ENCODE assay signal across 28 cellular contexts in the genomic region with DNA sequence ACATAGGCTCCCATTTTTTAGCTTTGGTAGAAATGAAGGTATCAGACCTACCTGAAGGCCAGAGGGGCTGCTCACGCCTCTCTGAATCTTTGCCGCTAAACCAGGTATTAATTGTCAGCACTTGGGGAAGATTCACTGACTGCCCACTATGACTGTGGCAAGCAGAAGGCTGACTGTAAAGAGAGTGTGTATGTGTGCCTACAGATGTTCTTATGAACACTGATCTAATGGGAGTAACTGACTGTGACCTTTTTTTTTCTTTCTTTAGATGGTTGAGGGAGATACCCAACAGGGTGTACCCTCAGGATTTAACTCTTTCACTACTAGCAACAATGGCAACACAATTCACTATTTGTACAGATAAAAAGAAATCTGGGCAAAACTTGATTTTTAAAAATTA. TPM values are rescaled to one million over a fixed set of nuclear protein-coding genes. Genes with fewer than 3 reads are reported as not detected.
DNase-seq lines count a peak whose midpoint lies in the region; ATAC-seq, FAIRE-seq and TF ChIP-seq lines count a peak whose summit lies in the region.
"Had no signal": no experiment of that assay in that cellular context is flagged by ENCODE, and none has a peak within 500 bp of the region (broad histone marks: within the 10 kb centered on the region; RNA-seq: fewer than 3 reads in every experiment).

Gene RAG2, minus strand, starts transcription at position 186 of the 400 bp plus-strand sequence. CDS start 4,068 bp downstream, outside the sequence.

- H3K9me2 ChIP-seq in SK-N-SH (no peaks in the 10 kb centered on the region), OCI-LY1 (ENCODE audit: low read depth, low read length) (no peaks in the 10 kb centered on the region)

- 69% methylated on average over 2 of the region's 2 CpGs for WGBS in SK-N-SH (ENCODE audit: low lambda C conversion rate)
- 0% methylated on average over 2 of the region's 2 CpGs for WGBS in K562 (ENCODE audit: insufficient coverage, low coverage, missing lambda C conversion rate)
- 90% methylated on average over 2 of the region's 2 CpGs for WGBS in right cardiac atrium

- POLR2A ChIA-PET in SK-N-SH (lab: Yijun Ruan, JAX) = no interaction called here
- POLR2A ChIA-PET in K562 (lab: Yijun Ruan, JAX) = no interaction called here

- no peak for FAIRE-seq in K562 (lab: Jason Lieb, UNC)
- FAIRE-seq: D721Med, G401.6, GM19239, H1 had no signal

- H3K4me1 ChIP-seq in SK-N-SH (ENCODE audit: control insufficient read depth in 1 of 2, insufficient read depth in 2 of 2, low read depth in 1 of 2, low read length in 1 of 2) (peaks cover 4 to 9% of the 10 kb centered on the region in 2 experiments; a peak in 3 of 4 replicates), OCI-LY1 (ENCODE audit: insufficient read depth, low read length, severe bottlenecking) (peaks cover 66% of the 10 kb centered on the region), K562 (replicated peaks in 1 of 2; ENCODE audit: control insufficient read depth in 2 of 2, insufficient read depth in 2 of 2, low read length in 2 of 2) (no peaks in the 10 kb centered on the region), right cardiac atrium (ENCODE audit: control insufficient read depth, insufficient read depth, low read length) (no peaks in the 10 kb centered on the region)
- H3K4me1 ChIP-seq: BE2C, Peyer's patch had no signal

- peak within 1 kb of the TSS in 1 of 2 experiments; percentile 96; a peak in 2 of 4 replicates for H3K27ac ChIP-seq in SK-N-SH (ENCODE audit: low read depth in 2 of 2, low read length in 1 of 2)
- peak within 1 kb of the TSS; percentile 88 for H3K27ac ChIP-seq in OCI-LY1 (ENCODE audit: low read depth, low read length, poor library complexity, severe bottlenecking)
- no peak within 1 kb of the TSS for H3K27ac ChIP-seq in K562 (ENCODE audit: extremely low read depth, low read depth, low read length)
- no peak within 1 kb of the TSS for H3K27ac ChIP-seq in right cardiac atrium (ENCODE audit: low read length)
- H3K27ac ChIP-seq: 22Rv1, HL-60, Peyer's patch, SK-N-MC had no signal

- no peak for TF ChIP-seq POLR2A in K562 (conservative IDR thresholded peaks at IDR 0.05)

- TF ChIP-seq EP300 in SK-N-SH (IDR thresholded peaks at IDR 0.05; ENCODE audit: borderline replicate concordance in 1 of 2, low read depth in 1 of 2, low read length in 1 of 2) (peak in 1 of 2 experiments; percentile 16; a peak in 1 of 4 replicates), K562 (IDR thresholded peaks at IDR 0.05; ENCODE audit: low read length) (no peak)

- H3K4me3 ChIP-seq in SK-N-SH (ENCODE audit: low read depth in 2 of 2, low read length in 1 of 2) = peak within 1 kb of the TSS in 1 of 2 experiments; percentile 94; a peak in 2 of 4 replicates
- H3K4me3 ChIP-seq in OCI-LY1 (ENCODE audit: low read depth, low read length, poor library complexity, severe bottlenecking) = peak within 1 kb of the TSS; percentile 75
- H3K4me3 ChIP-seq in K562 = no peak within 1 kb of the TSS
- H3K4me3 ChIP-seq in right cardiac atrium (ENCODE audit: low read length) = no peak within 1 kb of the TSS
- H3K4me3 ChIP-seq: Peyer's patch, SK-N-MC had no signal

- H3K9ac ChIP-seq in SK-N-SH (no peak within 1 kb of the TSS), OCI-LY1 (ENCODE audit: low read length) (peak within 1 kb of the TSS; percentile 81), K562 (ENCODE audit: insufficient read depth in 1 of 2, low read depth in 2 of 2, low read length in 2 of 2) (no peak within 1 kb of the TSS)

- H3K79me2 ChIP-seq in SK-N-SH (ENCODE audit: insufficient read depth) (no peaks in the 10 kb centered on the region), OCI-LY1 (ENCODE audit: insufficient read depth, low read length) (peaks cover 3% of the 10 kb centered on the region; the same call in 1 of the 2 replicates), K562 (ENCODE audit: control insufficient read depth, insufficient read depth, low read length) (no peaks in the 10 kb centered on the region)

- H3K9me3 ChIP-seq in SK-N-SH (no peaks in the 10 kb centered on the region), OCI-LY1 (ENCODE audit: low read length) (no peaks in the 10 kb centered on the region), K562 (replicated peaks; ENCODE audit: control insufficient read depth, insufficient read depth, low read depth, low read length) (no peaks in the 10 kb centered on the region), right cardiac atrium (ENCODE audit: control insufficient read depth, low read length) (no peaks in the 10 kb centered on the region)
- H3K9me3 ChIP-seq: BE2C, Peyer's patch had no signal

- in situ Hi-C loops in K562 (cut with MboI) = no loop called here

- ATAC-seq in SK-N-SH treated with all-trans-retinoic acid at 6 μM for 48 hours = no peak
- no peak for ATAC-seq in K562
- ATAC-seq in right cardiac atrium = no peak
- no peak for ATAC-seq in HG02885 (IDR thresholded peaks at IDR 0.05; ENCODE audit: poor library complexity, unreplicated experiment)
- ATAC-seq in GM18517 (IDR thresholded peaks at IDR 0.05; ENCODE audit: unreplicated experiment) = no peak

- TF ChIP-seq RAD21 in SK-N-SH (IDR thresholded peaks at IDR 0.05; ENCODE audit: low read length) (no peak), K562 (CRISPR knock-in tag; conservative IDR thresholded peaks at IDR 0.05 in 1 of 2, IDR thresholded peaks at IDR 0.05 in 1 of 2) (no peak)

- no peaks in the 10 kb centered on the region for H3F3A ChIP-seq in SK-N-SH (replicated peaks; ENCODE audit: insufficient read depth)
- no peaks in the 10 kb centered on the region for H3F3A ChIP-seq in OCI-LY1 (ENCODE audit: insufficient read depth, low read length)

- no peaks in the 10 kb centered on the region for H4K20me1 ChIP-seq in SK-N-SH (ENCODE audit: insufficient read depth)
- no peaks in the 10 kb centered on the region for H4K20me1 ChIP-seq in OCI-LY1 (ENCODE audit: insufficient read depth, low read length)
- H4K20me1 ChIP-seq in K562 (replicated peaks; ENCODE audit: control insufficient read depth, insufficient read depth, low read length) = no peaks in the 10 kb centered on the region

- no peak within 1 kb of the TSS for H3K4me2 ChIP-seq in SK-N-SH
- H3K4me2 ChIP-seq in OCI-LY1 (ENCODE audit: low read length) = peak within 1 kb of the TSS; percentile 73
- no peak within 1 kb of the TSS for H3K4me2 ChIP-seq in K562 (ENCODE audit: insufficient read depth, low read length)

- H2AFZ ChIP-seq in SK-N-SH (ENCODE audit: low read depth) (no peak within 1 kb of the TSS), OCI-LY1 (ENCODE audit: low read length) (no peak within 1 kb of the TSS), K562 (ENCODE audit: low read depth, low read length) (no peak within 1 kb of the TSS)

- intact Hi-C loops in K562 (cut with micrococcal nuclease) = no loop called here
- intact Hi-C loops in right cardiac atrium (cut with DNase I) = no loop called here

- DNase-seq in SK-N-SH (peak; percentile 50), K562 (ENCODE audit: extremely low read depth in 1 of 4, low spot score in 3 of 4) (no peak), NCI-H526 treated with DMSO at 0.1 percent for 48 hours (lab: John Stamatoyannopoulos, UW) (no peak), right cardiac atrium (no peak)
- DNase-seq: BE2C; CD4-positive, CD25-positive, alpha-beta regulatory T cell; DMS53; HCEC 1CT; Kasumi-1; NCI-H2029; NCI-H446 treated with DMSO at 0.1 percent for 48 hours; NCI-H526; Peyer's patch; SHP77 treated with DMSO at 0.1 percent for 48 hours had no signal

- H3K27me3 ChIP-seq in SK-N-SH (ENCODE audit: insufficient read depth) (no peaks in the 10 kb centered on the region), OCI-LY1 (ENCODE audit: insufficient read depth, low read length) (no peaks in the 10 kb centered on the region), K562 (ENCODE audit: control insufficient read depth in 2 of 2, insufficient read depth in 2 of 2, low read length in 2 of 2) (no peaks in the 10 kb centered on the region), right cardiac atrium (ENCODE audit: control insufficient read depth, insufficient read depth) (no peaks in the 10 kb centered on the region)
- H3K27me3 ChIP-seq: BE2C, Peyer's patch had no signal

- TF ChIP-seq CTCF in SK-N-SH (IDR thresholded peaks at IDR 0.05) = no peak
- TF ChIP-seq CTCF in OCI-LY1 (IDR thresholded peaks at IDR 0.05; ENCODE audit: low read length) = no peak
- TF ChIP-seq CTCF in K562 (IDR thresholded peaks at IDR 0.05 in 2 of 3, conservative IDR thresholded peaks at IDR 0.05 in 1 of 3; ENCODE audit: insufficient read depth in 2 of 3, low read depth in 1 of 3, low read length in 3 of 3) = no peak

- BruUV-seq in K562 (replicated peaks; lab: Mats Ljungman, UMichigan) = no TSS peak

- no peaks in the 10 kb centered on the region for H3K9me1 ChIP-seq in K562 (ENCODE audit: control insufficient read depth, insufficient read depth, low read length)

- CTCF ChIA-PET in SK-N-SH (lab: Yijun Ruan, JAX) (interaction anchor here (1.0 to 3.4 kb wide), 3 partner anchors 24 to 34 kb away, joined by 3 to 16 read pairs (median 5); no protein-coding TSS in a partner anchor), K562 (lab: Yijun Ruan, JAX; ENCODE audit: low intra/inter-chr PET ratio) (no interaction called here)

- H3K36me3 ChIP-seq in SK-N-SH (replicated peaks in 1 of 2; ENCODE audit: control insufficient read depth in 1 of 2, insufficient read depth in 2 of 2, low read length in 1 of 2) (no peaks in the 10 kb centered on the region), OCI-LY1 (ENCODE audit: insufficient read depth, low read length) (peaks cover 25% of the 10 kb centered on the region), K562 (ENCODE audit: control insufficient read depth, insufficient read depth, low read length) (no peaks in the 10 kb centered on the region)
- H3K36me3 ChIP-seq: BE2C, Peyer's patch had no signal

RNA-seq across cellular contexts. Expression of gene RAG2, which starts in this region (rescaled TPM):
- polyA plus RNA-seq in SK-N-SH (2012; rRNA removed) = 0.15 and 0.34 TPM in 2 replicates
- polyA plus RNA-seq in SK-N-SH (2012; cell fraction: cytosol; rRNA removed) = 0.30 and 0.80 TPM in 2 replicates
- 0.18 and 0.34 TPM in 2 replicates for polyA plus RNA-seq in SK-N-SH (2012; cell fraction: nucleus; rRNA removed)
- not detected in 2 replicates for total RNA-seq in K562 (2011; cell fraction: chromatin; rRNA removed; ENCODE audit: low replicate concordance)
- not detected in 2 replicates for total RNA-seq in K562 (2011; cell fraction: nucleolus; rRNA removed)
- not detected in 2 replicates for total RNA-seq in K562 (2011; cell fraction: nucleoplasm; rRNA removed)
- 0.04 and 2.7 TPM in 2 replicates for total RNA-seq in K562 (2014; rRNA removed)
- 0.07 and 0.16 TPM in 2 replicates for total RNA-seq in K562 (2014; rRNA removed; fragmentation: Illumina TruSeq; extraction: Trizol)
- total RNA-seq in K562 (2015; rRNA removed; fragmentation: Illumina TruSeq; extraction: Trizol) = 0.53 and 0.72 TPM in 2 replicates
- total RNA-seq in K562 (2021) = not detected in 2 replicates
- not detected in 2 replicates for polyA plus RNA-seq in K562 (2011; rRNA removed)
- not detected in 2 replicates for polyA plus RNA-seq in K562 (2011; cell fraction: cytosol; rRNA removed)
- not detected in 2 replicates for polyA plus RNA-seq in K562 (2011; cell fraction: nucleus; rRNA removed)
- polyA plus RNA-seq in K562 (2012) = 0.34 and 0.42 TPM in 2 replicates
- polyA plus RNA-seq in K562 (2014; fragmentation: Illumina TruSeq; extraction: Trizol) = 0.06 and 0.08 TPM in 2 replicates
- under 1 TPM; 0.24 to 0.28 TPM for polyA plus RNA-seq in K562 (2014; fragmentation: Nextera tagmentation; extraction: Ambion mirVana)
- 0.89 TPM in 1 of 2 replicates, not detected in the other for polyA plus RNA-seq in K562 (2014; rRNA removed)
- not detected in 2 replicates for polyA minus RNA-seq in K562 (2011; rRNA and poly(A)+ RNA removed)
- not detected in 2 replicates for polyA minus RNA-seq in K562 (2011; cell fraction: cytosol; rRNA and poly(A)+ RNA removed)
- polyA minus RNA-seq in K562 (2011; cell fraction: nucleus; rRNA and poly(A)+ RNA removed) = not detected in 2 replicates
- total RNA-seq in right cardiac atrium = not detected
- 0.41 TPM for polyA plus RNA-seq in right cardiac atrium
- total RNA-seq: CD4-positive, CD25-positive, alpha-beta regulatory T cell; H1; MCF 10A; OCI-LY7; Peyer's patch had no signal
- polyA plus RNA-seq: CD4-positive, CD25-positive, alpha-beta regulatory T cell; H1; IgD-negative memory B cell had no signal

Comparison
In these comparisons a context has a peak if more than half of its experiments do, and no peak if none do; other contexts are left out.
1. Peak in DNase-seq in SK-N-SH; RNA of the gene not detected or under 1 TPM.
2. Of the 27 proteins assayed by ChIP-seq in both K562 and SK-N-SH: peak only in K562: none; only in SK-N-SH: GATA2; in both: none; in neither: 25; mixed calls (peak in some experiments, not most) for 1.